ENCODE assay signal across 19 cellular contexts in the genomic region with DNA sequence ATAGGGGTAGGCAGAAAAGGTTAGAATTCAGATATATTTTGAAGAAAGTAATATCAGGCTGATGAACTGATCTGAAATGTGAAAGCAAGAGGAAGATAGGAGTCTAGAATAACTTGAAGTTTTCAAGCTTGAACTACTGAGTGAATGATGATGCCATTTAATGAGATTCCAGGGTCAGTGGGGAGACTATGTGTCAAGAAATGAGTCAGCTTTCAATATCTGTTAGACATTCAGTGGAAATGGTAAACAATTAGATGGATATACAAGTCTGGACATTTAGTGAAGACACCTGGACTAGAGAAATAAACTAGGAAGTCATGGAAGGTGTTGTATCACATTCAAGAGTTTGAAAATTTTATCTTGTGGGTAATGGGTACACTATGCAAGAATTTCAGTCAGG.
DNase-seq lines count a peak whose midpoint lies in the region; ATAC-seq, FAIRE-seq and TF ChIP-seq lines count a peak whose summit lies in the region.
"Had no signal": no experiment of that assay in that cellular context is flagged by ENCODE, and none has a peak within 500 bp of the region (broad histone marks: within the 10 kb centered on the region; RNA-seq: fewer than 3 reads in every experiment).

No MANE protein-coding gene starts in this region.

- intact Hi-C loops in mammary epithelial cell (cut with micrococcal nuclease) (no loop called here), breast epithelium (cut with DNase I; ENCODE audit: low total_unique reads) (no loop called here)

- no peak overlapping the region for H2AFZ ChIP-seq in mammary epithelial cell (ENCODE audit: low read depth, low read length)
- H2AFZ ChIP-seq: GM23248 had no signal

- no peaks in the 10 kb centered on the region for H3K79me2 ChIP-seq in mammary epithelial cell (ENCODE audit: insufficient read depth, low read length)

- no peaks in the 10 kb centered on the region for H3K4me1 ChIP-seq in mammary epithelial cell (ENCODE audit: insufficient read depth, low read length)
- H3K4me1 ChIP-seq in breast epithelium: no peaks in the 10 kb centered on the region
- H3K4me1 ChIP-seq in suprapubic skin: peaks cover 4% of the 10 kb centered on the region
- H3K4me1 ChIP-seq: A549 had no signal

- H3K27me3 ChIP-seq in mammary epithelial cell (ENCODE audit: insufficient read depth, low read length) (no peaks in the 10 kb centered on the region), breast epithelium (no peaks in the 10 kb centered on the region), bronchial epithelial cell (ENCODE audit: control insufficient read depth, insufficient read depth, low read length) (no peaks in the 10 kb centered on the region), suprapubic skin (no peaks in the 10 kb centered on the region)

- no peak overlapping the region for H3K4me2 ChIP-seq in mammary epithelial cell (ENCODE audit: insufficient read depth, low read depth, low read length)
- H3K4me2 ChIP-seq: A549 had no signal

- no peaks in the 10 kb centered on the region for H3K36me3 ChIP-seq in mammary epithelial cell (ENCODE audit: insufficient read depth, low read length)
- no peaks in the 10 kb centered on the region for H3K36me3 ChIP-seq in breast epithelium
- no peaks in the 10 kb centered on the region for H3K36me3 ChIP-seq in bronchial epithelial cell (ENCODE audit: control insufficient read depth, insufficient read depth, low read length)
- no peaks in the 10 kb centered on the region for H3K36me3 ChIP-seq in suprapubic skin
- H3K36me3 ChIP-seq: HAP-1 had no signal

- no peaks in the 10 kb centered on the region for H3K9me3 ChIP-seq in mammary epithelial cell (replicated peaks; ENCODE audit: insufficient read depth, low read length)
- no peaks in the 10 kb centered on the region for H3K9me3 ChIP-seq in breast epithelium
- H3K9me3 ChIP-seq in suprapubic skin: no peaks in the 10 kb centered on the region
- H3K9me3 ChIP-seq: A549, HAP-1 had no signal

- dilution Hi-C loops in mammary epithelial cell (cut with HindIII; ENCODE audit: low sequenced_read_pairs): no loop called here

- CTCF ChIA-PET in mammary epithelial cell (lab: Charles Lee; ENCODE audit: low non-redundant PET): no interaction called here

- no peak for TF ChIP-seq EP300 in suprapubic skin (IDR thresholded peaks at IDR 0.05)

- H3K9ac ChIP-seq in mammary epithelial cell (ENCODE audit: insufficient read depth, low read length): no peak overlapping the region
- H3K9ac ChIP-seq: GM23248 had no signal

- H3K4me3 ChIP-seq in mammary epithelial cell (replicated peaks in 1 of 3; ENCODE audit: insufficient read depth in 1 of 3, low read depth in 2 of 3, low read length in 3 of 3) (no peak overlapping the region), breast epithelium (no peak overlapping the region), bronchial epithelial cell (ENCODE audit: low read depth, low read length) (no peak overlapping the region), suprapubic skin (no peak overlapping the region)
- H3K4me3 ChIP-seq: A549, GM12878, GM23248, HAP-1 had no signal

- H3K27ac ChIP-seq in mammary epithelial cell (ENCODE audit: insufficient read depth, low read depth, low read length) (no peak overlapping the region), breast epithelium (no peak overlapping the region), suprapubic skin (no peak overlapping the region)
- H3K27ac ChIP-seq: 22Rv1, A549, C4-2B, GM23248 had no signal

- H4K20me1 ChIP-seq in mammary epithelial cell (ENCODE audit: insufficient read depth, low read length): no peaks in the 10 kb centered on the region

- no TSS peak for BruUV-seq in mammary epithelial cell (replicated peaks; lab: Mats Ljungman, UMichigan)

- no peak for FAIRE-seq in bronchial epithelial cell (lab: Jason Lieb, UNC)
- FAIRE-seq: A549, GM12878, HepG2 had no signal

- no peak for TF ChIP-seq CTCF in mammary epithelial cell (conservative IDR thresholded peaks at IDR 0.05 in 1 of 2, IDR thresholded peaks at IDR 0.05 in 1 of 2; ENCODE audit: extremely low read depth in 1 of 2, insufficient read depth in 1 of 2, low read depth in 1 of 2, low read length in 2 of 2)
- no peak for TF ChIP-seq CTCF in breast epithelium (IDR thresholded peaks at IDR 0.05)
- TF ChIP-seq CTCF in bronchial epithelial cell (IDR thresholded peaks at IDR 0.05; ENCODE audit: insufficient read depth, low read length, severe bottlenecking): no peak
- no peak for TF ChIP-seq CTCF in suprapubic skin (IDR thresholded peaks at IDR 0.05)

- in situ Hi-C loops in mammary epithelial cell (cut with MboI; ENCODE audit: low sequenced_read_pairs in 2 of 2): no loop called here

- no peak for TF ChIP-seq POLR2A in breast epithelium (IDR thresholded peaks at IDR 0.05)
- TF ChIP-seq POLR2A in suprapubic skin (IDR thresholded peaks at IDR 0.05): no peak

- ATAC-seq in HG02852 (IDR thresholded peaks at IDR 0.05; ENCODE audit: unreplicated experiment): no peak
- ATAC-seq: A549, GM12878, HepG2 had no signal

- DNase-seq in mammary epithelial cell (peak; percentile 51), breast epithelium (ENCODE audit: low spot score in 2 of 2) (no peak), bronchial epithelial cell (ENCODE audit: low read depth) (peak; percentile 68), kidney glomerular epithelial cell (lab: John Stamatoyannopoulos, UW) (peak; percentile 29), NCI-H2171 (lab: John Stamatoyannopoulos, UW) (no peak), suprapubic skin (ENCODE audit: low spot score in 2 of 2) (no peak), CD1c-positive myeloid dendritic cell (ENCODE audit: extremely low spot score) (no peak)
- DNase-seq: AML-193; CD4-positive, alpha-beta memory T cell; DMS153; DMS79; GM23248 had no signal

Comparison
In these comparisons a context has a peak if more than half of its experiments do, and no peak if none do; other contexts are left out.
1. DNase-seq: peak in mammary epithelial cell (single experiment), bronchial epithelial cell (single experiment) and kidney glomerular epithelial cell (single experiment); none in breast epithelium (0 of 2), NCI-H2171 (single experiment), suprapubic skin (0 of 2) and CD1c-positive myeloid dendritic cell (single experiment).